Comparison of ENCODE assay signal across 17 cellular contexts in genomic region chr15:99989095-99989494, GRCh38.
"Had no signal": no experiment of that assay in that cellular context is flagged by ENCODE, and none has a peak within 500 bp of the region (broad histone marks: within the 10 kb centered on the region; RNA-seq: fewer than 3 reads in every experiment).

No MANE protein-coding gene starts in this region.

- H3K27ac ChIP-seq: cardiac muscle cell, colonic mucosa, heart left ventricle, neutrophil, suprapubic skin, thyroid gland, vagina had no signal

- DNase-seq: colonic mucosa; dermis blood vessel endothelial cell; hippocampal formation; midbrain; right cardiac atrium; stimulated activated CD4-positive, alpha-beta T cell treated with anti-CD3 and anti-CD28 coated beads, Interleukin-12 subunit alpha, Interleukin-12 subunit beta, amount 100 ng/mL, for 4 hours; stimulated activated naive CD4-positive, alpha-beta T cell; thyroid gland had no signal

- H3K9me3 ChIP-seq: colonic mucosa, neutrophil, suprapubic skin, thyroid gland, vagina had no signal

- H3K4me3 Mint-ChIP-seq: natural killer cell treated with Interleukin-12 subunit alpha and Interleukin-12 subunit beta and Interleukin-15 and Interleukin-18, amount 100 ng/mL, for 72 hours; type B pancreatic cell had no signal

- H3K4me1 ChIP-seq: colonic mucosa, suprapubic skin, vagina had no signal

- ATAC-seq: esophagus mucosa, heart left ventricle, left lobe of liver, right cardiac atrium had no signal

- H3K4me3 ChIP-seq: cardiac muscle cell, colonic mucosa, heart left ventricle, suprapubic skin, thyroid gland, vagina had no signal

- H3K36me3 ChIP-seq: cardiac muscle cell, colonic mucosa, heart left ventricle, neutrophil, suprapubic skin, thyroid gland, vagina had no signal

- H3K27ac Mint-ChIP-seq: natural killer cell treated with Interleukin-12 subunit alpha and Interleukin-12 subunit beta and Interleukin-15 and Interleukin-18, amount 100 ng/mL, for 72 hours; type B pancreatic cell had no signal

- H3K27me3 ChIP-seq: cardiac muscle cell, colonic mucosa, heart left ventricle, suprapubic skin, thyroid gland, vagina had no signal

- H3K36me3 Mint-ChIP-seq: natural killer cell treated with Interleukin-12 subunit alpha and Interleukin-12 subunit beta and Interleukin-15 and Interleukin-18, amount 100 ng/mL, for 72 hours had no signal

- H3K9me3 Mint-ChIP-seq: natural killer cell treated with Interleukin-12 subunit alpha and Interleukin-12 subunit beta and Interleukin-15 and Interleukin-18, amount 100 ng/mL, for 72 hours had no signal
